Comparison of ENCODE assay signal across 10 cellular contexts in genomic region chr17:15213381-15214087, GRCh38. TPM values are rescaled to one million over a fixed set of nuclear protein-coding genes. Genes with fewer than 3 reads are reported as not detected.
DNase-seq lines count a peak whose midpoint lies in the region; ATAC-seq, FAIRE-seq and TF ChIP-seq lines count a peak whose summit lies in the region.
"Had no signal": no experiment of that assay in that cellular context is flagged by ENCODE, and none has a peak within 500 bp of the region (broad histone marks: within the 10 kb centered on the region; RNA-seq: fewer than 3 reads in every experiment).

No MANE protein-coding gene starts in this region.

- no peaks in the 10 kb centered on the region for H3K9me3 Mint-ChIP-seq in astrocyte (ENCODE audit: unreplicated experiment)
- no peaks in the 10 kb centered on the region for H3K9me3 Mint-ChIP-seq in activated CD4-positive, alpha-beta T cell treated with anti-CD3 and anti-CD28 coated beads, Interleukin-2, amount 10 ng/mL, durations not matched to agents 7 days and 5 days
- H3K9me3 Mint-ChIP-seq: naive thymus-derived CD8-positive, alpha-beta T cell; T-helper 2 cell treated with Interferon-gamma antibody and Interleukin-4, amounts not matched to agents 5 μg/mL and 100 μg/mL, for 36 hours had no signal

- no peaks in the 10 kb centered on the region for H3K9me3 ChIP-seq in DND-41 (ENCODE audit: insufficient read depth, low read length, severe bottlenecking)
- no peaks in the 10 kb centered on the region for H3K9me3 ChIP-seq in astrocyte (ENCODE audit: insufficient read depth, low read depth, low read length)
- H3K9me3 ChIP-seq in HepG2 (ENCODE audit: low read length), result no peaks in the 10 kb centered on the region

- H2AFZ ChIP-seq in DND-41 (ENCODE audit: low read depth, low read length) (no peak overlapping the region), astrocyte (ENCODE audit: low read depth, low read length) (no peak overlapping the region), HepG2 (ENCODE audit: low read length) (no peak overlapping the region)

- H3K27ac ChIP-seq in DND-41 (ENCODE audit: low read length) (no peak overlapping the region), astrocyte (ENCODE audit: low read depth, low read length) (no peak overlapping the region), HepG2 (ENCODE audit: extremely low read length, insufficient read depth, low read length) (no peak overlapping the region)

- H3K27me3 Mint-ChIP-seq in astrocyte (ENCODE audit: low read depth, unreplicated experiment), result no peaks in the 10 kb centered on the region
- peaks cover 4% of the 10 kb centered on the region for H3K27me3 Mint-ChIP-seq in activated CD4-positive, alpha-beta T cell treated with anti-CD3 and anti-CD28 coated beads, Interleukin-2, amount 10 ng/mL, durations not matched to agents 7 days and 5 days

- H3K36me3 ChIP-seq in DND-41 (ENCODE audit: insufficient read depth, low read length) (no peaks in the 10 kb centered on the region), astrocyte (ENCODE audit: insufficient read depth, low read length) (no peaks in the 10 kb centered on the region), HepG2 (replicated peaks in 1 of 2; ENCODE audit: control insufficient read depth in 1 of 2, insufficient read depth in 2 of 2, low read length in 2 of 2) (no peaks in the 10 kb centered on the region)

- POLR2A ChIA-PET in HepG2 (lab: Yijun Ruan, JAX), result no interaction called here
- POLR2A ChIA-PET in activated CD4-positive, alpha-beta T cell treated with anti-CD3 and anti-CD28 coated beads, Interleukin-2, amount 10 ng/mL, durations not matched to agents 7 days and 5 days (lab: Charles Lee), result no interaction called here

- H3K4me3 ChIP-seq in DND-41 (ENCODE audit: low read depth in 1 of 2, low read length in 2 of 2) (no peak overlapping the region), astrocyte (ENCODE audit: insufficient read depth, low read depth, low read length) (no peak overlapping the region), HepG2 (replicated peaks in 1 of 3; ENCODE audit: insufficient read depth in 1 of 3, low read depth in 2 of 3, low read length in 3 of 3) (no peak overlapping the region)

- ATAC-seq in DND-41 (ENCODE audit: insufficient read depth, low read depth) (no peak), HepG2 (no peak), GM19455 (IDR thresholded peaks at IDR 0.05; ENCODE audit: unreplicated experiment) (no peak)
- ATAC-seq: naive thymus-derived CD8-positive, alpha-beta T cell had no signal

- no peak overlapping the region for H3K9ac ChIP-seq in DND-41 (ENCODE audit: low read depth, low read length)
- no peak overlapping the region for H3K9ac ChIP-seq in astrocyte (ENCODE audit: low read length)
- no peak overlapping the region for H3K9ac ChIP-seq in HepG2 (ENCODE audit: insufficient read depth, low read depth, low read length)

- DNase-seq in DND-41, result no peak
- DNase-seq in KBM-7, result peak; percentile 61
- no peak for DNase-seq in astrocyte (ENCODE audit: low read depth)
- DNase-seq in HepG2 (ENCODE audit: low spot score), result no peak
- DNase-seq in activated CD4-positive, alpha-beta T cell treated with anti-CD3 and anti-CD28 coated beads, Interleukin-2, amount 10 ng/mL, durations not matched to agents 7 days and 5 days, result no peak
- DNase-seq in cerebellar nuclear complex (lab: John Stamatoyannopoulos, UW), result no peak
- no peak for DNase-seq in NCI-H1092 (lab: John Stamatoyannopoulos, UW)
- DNase-seq: naive thymus-derived CD8-positive, alpha-beta T cell had no signal

- TF ChIP-seq EP300 in HepG2 (IDR thresholded peaks at IDR 0.05; ENCODE audit: low read depth in 2 of 2, low read length in 2 of 2) (no peak), HepG2 (CRISPR knock-in tag; IDR thresholded peaks at IDR 0.05; ENCODE audit: borderline replicate concordance) (no peak)

- TF ChIP-seq CTCF in DND-41 (IDR thresholded peaks at IDR 0.05; ENCODE audit: borderline replicate concordance, extremely low read depth, low read length, poor library complexity, severe bottlenecking), result peak; percentile 50
- peak; percentile 31 for TF ChIP-seq CTCF in astrocyte (IDR thresholded peaks at IDR 0.05; ENCODE audit: insufficient read depth, low read depth, low read length)
- peak; percentile 21; the same call in 1 of the 2 replicates for TF ChIP-seq CTCF in HepG2 (CRISPR knock-in tag; IDR thresholded peaks at IDR 0.05)

- H3K27me3 ChIP-seq in DND-41 (ENCODE audit: insufficient read depth, low read length, poor library complexity), result no peaks in the 10 kb centered on the region
- no peaks in the 10 kb centered on the region for H3K27me3 ChIP-seq in astrocyte (ENCODE audit: insufficient read depth, low read length)
- H3K27me3 ChIP-seq in HepG2 (ENCODE audit: control insufficient read depth in 1 of 2, insufficient read depth in 2 of 2, low read length in 2 of 2), result 0 out of 5 replicates have a peak, but pooled peaks cover 0 to 1% of the 10 kb centered on the region in 2 experiments

- in situ Hi-C loops in KBM-7 (cut with MboI; ENCODE audit: low pct_unique_long_range_greater_than_20kb, low sequenced_read_pairs), result no loop called here
- in situ Hi-C loops in HepG2 (cut with HindIII; ENCODE audit: extremely low pct_ligation_motif_present, low pct_unique_long_range_greater_than_20kb), result no loop called here

- no peaks in the 10 kb centered on the region for H3K4me1 ChIP-seq in DND-41 (ENCODE audit: insufficient read depth, low read length)
- no peaks in the 10 kb centered on the region for H3K4me1 ChIP-seq in astrocyte (ENCODE audit: insufficient read depth, low read length)
- H3K4me1 ChIP-seq in HepG2 (ENCODE audit: insufficient read depth, low read length), result no peaks in the 10 kb centered on the region

- no peaks in the 10 kb centered on the region for H4K20me1 ChIP-seq in DND-41 (ENCODE audit: insufficient read depth, low read length)
- no peaks in the 10 kb centered on the region for H4K20me1 ChIP-seq in astrocyte (ENCODE audit: insufficient read depth, low read length)
- no peaks in the 10 kb centered on the region for H4K20me1 ChIP-seq in HepG2 (ENCODE audit: insufficient read depth, low read length)

- H3K4me2 ChIP-seq in DND-41 (ENCODE audit: insufficient read depth, low read length) (no peak overlapping the region), astrocyte (ENCODE audit: low read length) (no peak overlapping the region), HepG2 (ENCODE audit: low read depth, low read length) (no peak overlapping the region)

- CTCF ChIA-PET in HepG2 (lab: Yijun Ruan, JAX; ENCODE audit: low intra/inter-chr PET ratio, low total read pairs), result no interaction called here
- CTCF ChIA-PET in activated CD4-positive, alpha-beta T cell treated with anti-CD3 and anti-CD28 coated beads, Interleukin-2, amount 10 ng/mL, durations not matched to agents 7 days and 5 days (lab: Charles Lee), result no interaction called here

- intact Hi-C loops in HepG2 (cut with micrococcal nuclease; ENCODE audit: unreplicated experiment), result no loop called here

- TF ChIP-seq POLR2A in HepG2 (IDR thresholded peaks at IDR 0.05; ENCODE audit: insufficient read depth in 1 of 2, low read depth in 2 of 2, low read length in 2 of 2), result no peak

- BruUV-seq in HepG2 (replicated peaks; lab: Mats Ljungman, UMichigan), result no TSS peak

- WGBS in HepG2 (ENCODE audit: low lambda C conversion rate), result 22% methylated on average over 5 of the region's 5 CpGs

- no peak overlapping the region for H3K4me3 Mint-ChIP-seq in astrocyte (ENCODE audit: unreplicated experiment)
- H3K4me3 Mint-ChIP-seq in activated CD4-positive, alpha-beta T cell treated with anti-CD3 and anti-CD28 coated beads, Interleukin-2, amount 10 ng/mL, durations not matched to agents 7 days and 5 days, result no peak overlapping the region
- H3K4me3 Mint-ChIP-seq: naive thymus-derived CD8-positive, alpha-beta T cell; T-helper 2 cell treated with Interferon-gamma antibody and Interleukin-4, amounts not matched to agents 5 μg/mL and 100 μg/mL, for 36 hours had no signal

- TF ChIP-seq RAD21 in HepG2 (CRISPR knock-in tag; IDR thresholded peaks at IDR 0.05), result no peak

- H3K27ac Mint-ChIP-seq in astrocyte (ENCODE audit: unreplicated experiment), result no peak overlapping the region
- H3K27ac Mint-ChIP-seq in activated CD4-positive, alpha-beta T cell treated with anti-CD3 and anti-CD28 coated beads, Interleukin-2, amount 10 ng/mL, durations not matched to agents 7 days and 5 days, result no peak overlapping the region
- H3K27ac Mint-ChIP-seq: naive thymus-derived CD8-positive, alpha-beta T cell; T-helper 2 cell treated with Interferon-gamma antibody and Interleukin-4, amounts not matched to agents 5 μg/mL and 100 μg/mL, for 36 hours had no signal

- FAIRE-seq in astrocyte (lab: Jason Lieb, UNC) (no peak), HepG2 (lab: Jason Lieb, UNC) (no peak)

- no peaks in the 10 kb centered on the region for H3K79me2 ChIP-seq in DND-41 (ENCODE audit: insufficient read depth, low read length)
- H3K79me2 ChIP-seq in astrocyte (ENCODE audit: insufficient read depth, low read length), result no peaks in the 10 kb centered on the region
- no peaks in the 10 kb centered on the region for H3K79me2 ChIP-seq in HepG2 (ENCODE audit: insufficient read depth, low read length)

- H3K4me1 Mint-ChIP-seq in astrocyte (ENCODE audit: low read depth, unreplicated experiment), result no peaks in the 10 kb centered on the region
- no peaks in the 10 kb centered on the region for H3K4me1 Mint-ChIP-seq in activated CD4-positive, alpha-beta T cell treated with anti-CD3 and anti-CD28 coated beads, Interleukin-2, amount 10 ng/mL, durations not matched to agents 7 days and 5 days
- H3K4me1 Mint-ChIP-seq: naive thymus-derived CD8-positive, alpha-beta T cell had no signal

- no peaks in the 10 kb centered on the region for H3K36me3 Mint-ChIP-seq in astrocyte (ENCODE audit: low read depth, unreplicated experiment)
- H3K36me3 Mint-ChIP-seq in activated CD4-positive, alpha-beta T cell treated with anti-CD3 and anti-CD28 coated beads, Interleukin-2, amount 10 ng/mL, durations not matched to agents 7 days and 5 days (ENCODE audit: low read depth), result no peaks in the 10 kb centered on the region
- H3K36me3 Mint-ChIP-seq: naive thymus-derived CD8-positive, alpha-beta T cell had no signal

RNA-seq across cellular contexts. Expression of gene PMP22, which starts 51.6 kb away (rescaled TPM):
- total RNA-seq in astrocyte (41.7 and 49.6 TPM in 2 replicates), HepG2 (2016; rRNA removed; fragmentation: Illumina TruSeq; extraction: Trizol) (3.0 and 5.7 TPM in 2 replicates)
- total RNA-seq in HepG2 (2016; cell fraction: cytosol; rRNA removed; fragmentation: Illumina TruSeq; extraction: Trizol; ENCODE audit: low read depth), result 1.5 and 1.9 TPM in 2 replicates
- total RNA-seq in HepG2 (2016; cell fraction: insoluble cytoplasmic fraction; rRNA removed; fragmentation: Illumina TruSeq; extraction: Trizol), result 3.5 and 5.4 TPM in 2 replicates
- total RNA-seq in HepG2 (2016; cell fraction: membrane; rRNA removed; fragmentation: Illumina TruSeq; extraction: Trizol), result 3.1 and 3.8 TPM in 2 replicates
- 6.1 and 6.3 TPM in 2 replicates for total RNA-seq in HepG2 (2016; cell fraction: nucleus; rRNA removed; fragmentation: Illumina TruSeq; extraction: Trizol)
- polyA plus RNA-seq in HepG2 (2011; rRNA removed), result 5.0 and 6.2 TPM in 2 replicates
- polyA plus RNA-seq in HepG2 (2011; cell fraction: cytosol; rRNA removed), result 4.9 and 5.8 TPM in 2 replicates
- 1.8 TPM in 2 replicates for polyA plus RNA-seq in HepG2 (2011; cell fraction: nucleus; rRNA removed)
- 2.1 and 2.7 TPM in 2 replicates for polyA plus RNA-seq in HepG2 (2012)
- 1.7 TPM in 2 replicates for polyA plus RNA-seq in HepG2 (2016; cell fraction: cytosol; fragmentation: Illumina TruSeq; extraction: Trizol; ENCODE audit: low read depth)
- polyA plus RNA-seq in HepG2 (2016; cell fraction: insoluble cytoplasmic fraction; fragmentation: Illumina TruSeq; extraction: Trizol; ENCODE audit: low read depth), result 4.9 and 5.5 TPM in 2 replicates
- polyA plus RNA-seq in HepG2 (2016; cell fraction: membrane; fragmentation: Illumina TruSeq; extraction: Trizol; ENCODE audit: low read depth), result 2.7 and 3.3 TPM in 2 replicates
- 11.9 and 12.2 TPM in 2 replicates for polyA plus RNA-seq in HepG2 (2016; cell fraction: nucleus; fragmentation: Illumina TruSeq; extraction: Trizol; ENCODE audit: insufficient read depth, low read depth)
- 34.6 and 99.7 TPM in 2 replicates for polyA minus RNA-seq in HepG2 (2011; rRNA and poly(A)+ RNA removed; ENCODE audit: low replicate concordance)
- 4.0 and 4.3 TPM in 2 replicates for polyA minus RNA-seq in HepG2 (2011; cell fraction: cytosol; rRNA and poly(A)+ RNA removed)
- 3.0 and 3.1 TPM in 2 replicates for polyA minus RNA-seq in HepG2 (2011; cell fraction: nucleus; rRNA and poly(A)+ RNA removed)
- not detected for total RNA-seq in activated CD4-positive, alpha-beta T cell treated with anti-CD3 and anti-CD28 coated beads, Interleukin-2, amount 10 ng/mL, durations not matched to agents 7 days and 5 days
- polyA plus RNA-seq: naive thymus-derived CD8-positive, alpha-beta T cell had no signal
